Comparison of ENCODE assay signal across 15 cellular contexts in the genomic region with DNA sequence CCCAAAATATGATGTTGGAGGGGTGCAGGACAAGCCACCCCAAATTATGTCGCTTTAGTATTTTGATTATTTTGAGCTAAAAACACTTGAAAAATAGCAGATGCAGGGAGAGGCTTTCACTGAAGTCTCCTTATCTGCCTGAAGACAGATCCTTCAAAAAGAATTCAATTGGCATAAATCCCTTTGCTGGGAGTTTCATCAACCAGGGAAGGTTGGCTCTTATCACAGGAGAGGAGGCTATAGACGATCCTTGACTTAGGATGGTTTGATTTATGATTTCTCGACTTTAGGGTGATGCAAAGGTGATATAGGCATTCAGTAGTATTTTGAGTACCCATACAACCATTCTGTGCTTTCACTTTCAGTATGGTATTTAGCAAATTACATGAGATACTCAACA.
DNase-seq lines count a peak whose midpoint lies in the region; ATAC-seq, FAIRE-seq and TF ChIP-seq lines count a peak whose summit lies in the region.
"Had no signal": no experiment of that assay in that cellular context is flagged by ENCODE, and none has a peak within 500 bp of the region (broad histone marks: within the 10 kb centered on the region; RNA-seq: fewer than 3 reads in every experiment).

No MANE protein-coding gene starts in this region.

- peak; percentile 53 for FAIRE-seq in keratinocyte (lab: Jason Lieb, UNC)
- FAIRE-seq: GM12891, GM18507, H54 had no signal

- H3K27ac ChIP-seq in keratinocyte (ENCODE audit: control insufficient read depth, insufficient read depth, low read length) = no peak overlapping the region

- H3K4me2 ChIP-seq in keratinocyte (ENCODE audit: control insufficient read depth, extremely low read depth, insufficient read depth, low read depth, low read length) = no peak overlapping the region

- dilution Hi-C loops in keratinocyte (cut with MboI; ENCODE audit: extremely low pct_ligation_motif_present, low sequenced_read_pairs) = no loop called here

- no peak overlapping the region for H3K9ac ChIP-seq in keratinocyte (ENCODE audit: control insufficient read depth, extremely low read depth, insufficient read depth, low read length)

- no peaks in the 10 kb centered on the region for H3K36me3 ChIP-seq in keratinocyte (ENCODE audit: control insufficient read depth in 2 of 2, extremely low read depth in 1 of 2, insufficient read depth in 2 of 2, low read length in 2 of 2)
- H3K36me3 ChIP-seq: HAP-1 had no signal

- no peaks in the 10 kb centered on the region for H4K20me1 ChIP-seq in keratinocyte (ENCODE audit: control insufficient read depth, extremely low read depth, insufficient read depth, low read length)

- H3K9me3 ChIP-seq in keratinocyte (ENCODE audit: control insufficient read depth, low read depth, low read length) = no peaks in the 10 kb centered on the region
- H3K9me3 ChIP-seq: HAP-1 had no signal

- no peaks in the 10 kb centered on the region for H3K27me3 ChIP-seq in keratinocyte (ENCODE audit: control insufficient read depth, extremely low read depth, insufficient read depth, low read length)

- no peak for ATAC-seq in GM18861 (IDR thresholded peaks at IDR 0.05; ENCODE audit: unreplicated experiment)
- no peak for ATAC-seq in Right ventricle myocardium inferior

- no peaks in the 10 kb centered on the region for H3K79me2 ChIP-seq in keratinocyte (ENCODE audit: control insufficient read depth, insufficient read depth, low read length)

- intact Hi-C loops in Right ventricle myocardium inferior (cut with DNase I) = no loop called here

- H3K4me1 ChIP-seq in keratinocyte (ENCODE audit: control insufficient read depth, extremely low read depth, insufficient read depth, low read length) = peaks cover 38% of the 10 kb centered on the region
- H3K4me1 ChIP-seq: HAP-1 had no signal

- no peaks in the 10 kb centered on the region for H3K9me1 ChIP-seq in keratinocyte (ENCODE audit: control insufficient read depth, extremely low read depth, insufficient read depth, low read length)

- no peak for TF ChIP-seq CTCF in keratinocyte (optimal IDR thresholded peaks at IDR 0.05 in 1 of 3, IDR thresholded peaks at IDR 0.05 in 1 of 3, conservative IDR thresholded peaks at IDR 0.05 in 1 of 3; ENCODE audit: extremely low read depth in 1 of 3, insufficient read depth in 2 of 3, low read length in 3 of 3)

- no peak overlapping the region for H3K4me3 ChIP-seq in keratinocyte (ENCODE audit: control insufficient read depth in 2 of 3, extremely low read depth in 1 of 3, insufficient read depth in 2 of 3, low read depth in 1 of 3, low read length in 3 of 3)
- H3K4me3 ChIP-seq: HAP-1 had no signal

- H2AFZ ChIP-seq in keratinocyte (ENCODE audit: control insufficient read depth, low read length) = no peak overlapping the region

- peak; percentile 28 for DNase-seq in NCI-H446 treated with DMSO at 0.1 percent for 48 hours (lab: John Stamatoyannopoulos, UW)
- DNase-seq in amniotic epithelial cell (ENCODE audit: low read depth) = peak; percentile 44
- no peak for DNase-seq in keratinocyte (ENCODE audit: low read depth, low spot score)
- no peak for DNase-seq in ecto neural progenitor cell (ENCODE audit: low spot score)
- no peak for DNase-seq in Right ventricle myocardium inferior (ENCODE audit: missing footprints)
- DNase-seq: Calu3; CD4-positive, alpha-beta memory T cell; DMS53; GF-D8; GOT3 had no signal

Comparison
In these comparisons a context has a peak if more than half of its experiments do, and no peak if none do; other contexts are left out.
1. DNase-seq: peak in NCI-H446 treated with DMSO at 0.1 percent for 48 hours (single experiment) and amniotic epithelial cell (single experiment); none in keratinocyte (single experiment), ecto neural progenitor cell (single experiment) and Right ventricle myocardium inferior (single experiment).